ENCODE assay signal across 1 cellular context in genomic region chr5:167786871-167787568, GRCh38.
TF ChIP-seq lines count a peak whose summit lies in the region.

No MANE protein-coding gene starts in this region.

TF ChIP-seq in IMR-90, 13 proteins besides CTCF, POLR2A, EP300 and RAD21:
- TF ChIP-seq BHLHE40 (IDR thresholded peaks at IDR 0.05; ENCODE audit: low read depth, low read length), result no peak
